In the genomic region with DNA sequence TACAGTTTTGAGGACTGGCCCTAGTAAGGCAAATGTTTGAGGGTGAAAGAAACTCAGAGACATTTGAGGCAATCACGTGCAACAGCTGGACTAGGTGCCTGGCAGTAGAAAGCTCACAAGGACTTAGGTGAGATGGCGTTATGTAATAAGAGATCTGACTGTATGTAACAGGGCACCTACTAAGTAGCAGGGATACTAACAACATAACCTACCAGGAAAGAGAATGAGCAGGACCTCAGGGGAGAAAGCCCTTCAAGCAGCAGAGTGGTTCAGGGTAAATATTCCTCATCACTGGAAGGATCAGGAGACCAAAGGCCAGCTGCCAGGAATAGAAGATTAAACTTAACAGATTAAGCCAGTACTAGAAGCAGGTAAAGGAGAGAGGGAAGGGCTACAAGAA, we compare ENCODE assay signal across 19 cellular contexts. TPM values are rescaled to one million over a fixed set of nuclear protein-coding genes. Genes with fewer than 3 reads are reported as not detected.
DNase-seq lines count a peak whose midpoint lies in the region; ATAC-seq, FAIRE-seq and TF ChIP-seq lines count a peak whose summit lies in the region.
"Had no signal": no experiment of that assay in that cellular context is flagged by ENCODE, and none has a peak within 500 bp of the region (broad histone marks: within the 10 kb centered on the region; RNA-seq: fewer than 3 reads in every experiment).

No MANE protein-coding gene starts in this region.

- POLR2A ChIA-PET in CD8-positive, alpha-beta T cell (lab: Charles Lee), result no interaction called here
- POLR2A ChIA-PET in naive thymus-derived CD8-positive, alpha-beta T cell (lab: Charles Lee), result interaction anchor here (1.6 kb wide), 1 partner anchor 8 kb away, joined by 4 read pairs; no protein-coding TSS in a partner anchor

- TF ChIP-seq CTCF in CD8-positive, alpha-beta T cell (IDR thresholded peaks at IDR 0.05), result no peak

- FAIRE-seq in GM12891 (lab: Jason Lieb, UNC), result peak; percentile 55
- FAIRE-seq: GM18507, K562 had no signal

- H3K4me1 ChIP-seq in CD8-positive, alpha-beta T cell (ENCODE audit: insufficient read depth, low read length), result peaks cover 37% of the 10 kb centered on the region

- peaks cover 52% of the 10 kb centered on the region for H3K36me3 Mint-ChIP-seq in CD8-positive, alpha-beta T cell
- H3K36me3 Mint-ChIP-seq in activated T-helper 17 cell treated with anti-CD3 and anti-CD28 coated beads, Interleukin-2, amount 50 U/mL, for 72 hours (ENCODE audit: low read depth), result peaks cover 15% of the 10 kb centered on the region
- H3K36me3 Mint-ChIP-seq in naive thymus-derived CD8-positive, alpha-beta T cell, result peaks cover 16 to 41% (median 31%) of the 10 kb centered on the region in 3 donors

- H3K27ac ChIP-seq in CD8-positive, alpha-beta T cell (ENCODE audit: low read depth, low read length), result no peak overlapping the region
- H3K27ac ChIP-seq: HL-60, SK-N-MC had no signal

- no peak overlapping the region for H3K4me3 Mint-ChIP-seq in CD8-positive, alpha-beta T cell
- H3K4me3 Mint-ChIP-seq in activated T-helper 17 cell treated with anti-CD3 and anti-CD28 coated beads, Interleukin-2, amount 50 U/mL, for 72 hours, result no peak overlapping the region
- H3K4me3 Mint-ChIP-seq in naive thymus-derived CD8-positive, alpha-beta T cell, result peak overlapping the region in 2 of 10 donors; percentile 8 to 15

- H3K4me3 ChIP-seq in CD8-positive, alpha-beta T cell (ENCODE audit: low read depth, low read length), result no peak overlapping the region
- H3K4me3 ChIP-seq: K562, SK-N-MC had no signal

- H3K9me3 ChIP-seq in CD8-positive, alpha-beta T cell (ENCODE audit: low read length), result no peaks in the 10 kb centered on the region

- no peaks in the 10 kb centered on the region for H3K36me3 ChIP-seq in CD8-positive, alpha-beta T cell (ENCODE audit: insufficient read depth, low read length)

- H3K27me3 ChIP-seq in CD8-positive, alpha-beta T cell (ENCODE audit: insufficient read depth, low read length), result no peaks in the 10 kb centered on the region

- no peak for DNase-seq in CD8-positive, alpha-beta T cell
- DNase-seq in GM12891 (ENCODE audit: insufficient read length, low spot score) (no peak), NCI-H2171 (lab: John Stamatoyannopoulos, UW) (no peak), LoVo (ENCODE audit: low spot score) (no peak)
- no peak for DNase-seq in naive thymus-derived CD8-positive, alpha-beta T cell
- DNase-seq: DMS 273 treated with DMSO at 0.1 percent for 48 hours, NCI-H146, NCI-H345 had no signal

- CTCF ChIA-PET in CD8-positive, alpha-beta T cell (lab: Charles Lee), result interaction anchor here (1.1 to 2.8 kb wide), 4 partner anchors 11 to 101 kb away, joined by 3 to 13 read pairs (median 7); no protein-coding TSS in a partner anchor

- H3K4me1 Mint-ChIP-seq in CD8-positive, alpha-beta T cell (ENCODE audit: low read depth), result peaks cover 76% of the 10 kb centered on the region
- H3K4me1 Mint-ChIP-seq in activated T-helper 17 cell treated with anti-CD3 and anti-CD28 coated beads, Interleukin-2, amount 50 U/mL, for 72 hours, result peaks cover 31% of the 10 kb centered on the region
- peaks cover 27 to 72% (median 65%) of the 10 kb centered on the region in 4 donors for H3K4me1 Mint-ChIP-seq in naive thymus-derived CD8-positive, alpha-beta T cell

- no peaks in the 10 kb centered on the region for H3K27me3 Mint-ChIP-seq in CD8-positive, alpha-beta T cell (ENCODE audit: low read depth)
- no peaks in the 10 kb centered on the region for H3K27me3 Mint-ChIP-seq in activated T-helper 17 cell treated with anti-CD3 and anti-CD28 coated beads, Interleukin-2, amount 50 U/mL, for 72 hours
- H3K27me3 Mint-ChIP-seq in naive thymus-derived CD8-positive, alpha-beta T cell, result no peaks in the 10 kb centered on the region

- ATAC-seq in CD8-positive, alpha-beta T cell, result no peak
- ATAC-seq in activated T-helper 17 cell treated with anti-CD3 and anti-CD28 coated beads, Interleukin-2, amount 50 U/mL, for 72 hours (replicated peaks), result no peak
- ATAC-seq in naive thymus-derived CD8-positive, alpha-beta T cell, result no peak
- no peak for ATAC-seq in HG03095 (IDR thresholded peaks at IDR 0.05; ENCODE audit: unreplicated experiment)
- ATAC-seq: HCT116, K562, Panc1, Right ventricle myocardium inferior had no signal

- peak overlapping the region; percentile 28 for H3K27ac Mint-ChIP-seq in CD8-positive, alpha-beta T cell
- peak overlapping the region; percentile 37 for H3K27ac Mint-ChIP-seq in activated T-helper 17 cell treated with anti-CD3 and anti-CD28 coated beads, Interleukin-2, amount 50 U/mL, for 72 hours
- peak overlapping the region in 6 of 10 donors; percentile 29 to 87 (median 58) for H3K27ac Mint-ChIP-seq in naive thymus-derived CD8-positive, alpha-beta T cell

- intact Hi-C loops in CD8-positive, alpha-beta T cell (cut with DNase I, micrococcal nuclease), result no loop called here

- TF ChIP-seq POLR2A in GM12891 (IDR thresholded peaks at IDR 0.05; ENCODE audit: low read depth, low read length), result no peak

- peaks cover 8% of the 10 kb centered on the region for H3K9me3 Mint-ChIP-seq in CD8-positive, alpha-beta T cell
- no peaks in the 10 kb centered on the region for H3K9me3 Mint-ChIP-seq in activated T-helper 17 cell treated with anti-CD3 and anti-CD28 coated beads, Interleukin-2, amount 50 U/mL, for 72 hours
- H3K9me3 Mint-ChIP-seq in naive thymus-derived CD8-positive, alpha-beta T cell, result peaks cover 0 to 15% (median 5%) of the 10 kb centered on the region in 9 donors

TF ChIP-seq in GM12891, 5 proteins besides CTCF, POLR2A, EP300 and RAD21:
- TF ChIP-seq POU2F2 (IDR thresholded peaks at IDR 0.05; ENCODE audit: low read depth, low read length) (no peak), TAF1 (IDR thresholded peaks at IDR 0.05; ENCODE audit: low read depth, low read length) (no peak)

RNA-seq across cellular contexts. Expression of a gene that starts 53.4 kb away (rescaled TPM):
- 100 to 1,000 TPM; 115 to 119 TPM for total RNA-seq in CD8-positive, alpha-beta T cell
- 56.8 TPM for polyA plus RNA-seq in GM12891 (2012; ENCODE audit: low read depth, missing spikeins)
- total RNA-seq in activated T-helper 17 cell treated with anti-CD3 and anti-CD28 coated beads, Interleukin-2, amount 50 U/mL, for 72 hours, result 10 to 100 TPM; 93.3 to 98.3 TPM
- total RNA-seq in naive thymus-derived CD8-positive, alpha-beta T cell, result 100 to 1,000 TPM; 130 to 134 TPM
- 100 to 1,000 TPM; 217 to 299 (median 253) TPM for polyA plus RNA-seq in naive thymus-derived CD8-positive, alpha-beta T cell
- polyA plus RNA-seq: AG04450, BJ had no signal
